ENCODE assay signal across 25 cellular contexts in the genomic region with DNA sequence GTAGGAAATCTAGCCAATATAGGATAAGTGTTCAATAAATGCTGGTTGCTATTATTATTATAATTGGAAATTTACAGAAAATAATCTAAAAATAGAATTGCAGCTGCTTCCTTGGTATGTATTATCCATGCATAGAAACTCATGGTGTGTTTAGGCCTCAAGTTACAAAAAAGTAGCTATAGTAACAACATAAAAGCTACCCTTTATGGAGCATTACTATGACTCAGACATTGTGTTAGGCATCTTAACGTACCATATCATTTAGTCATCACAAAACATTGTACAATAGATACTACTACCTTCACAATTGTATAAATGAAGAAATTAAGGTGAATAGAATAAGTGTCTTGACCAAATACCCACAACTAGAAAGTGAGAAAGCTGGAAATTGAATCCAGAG.
DNase-seq lines count a peak whose midpoint lies in the region; ATAC-seq and TF ChIP-seq lines count a peak whose summit lies in the region.
"Had no signal": no experiment of that assay in that cellular context is flagged by ENCODE, and none has a peak within 500 bp of the region (broad histone marks: within the 10 kb centered on the region; RNA-seq: fewer than 3 reads in every experiment).

No MANE protein-coding gene starts in this region.

- WGBS in mesenchymal stem cell: no CpG with 5 or more reads among the region's 1 CpG

- H3K4me1 Mint-ChIP-seq in stimulated activated naive B cell treated with anti-CD40 and anti-IgM and Interleukin-4, amounts not matched to agents 10 μg/mL and 1 μg/mL and 100 μg/mL, for 72 hours: peaks cover 1 to 5% of the 10 kb centered on the region in 2 donors
- H3K4me1 Mint-ChIP-seq: CD14-positive monocyte had no signal

- H3K4me3 ChIP-seq in epithelial cell of esophagus (ENCODE audit: low read length) (no peak overlapping the region), mesenchymal stem cell (ENCODE audit: insufficient read depth in 1 of 2, low read depth in 1 of 2, low read length in 2 of 2) (no peak overlapping the region)
- H3K4me3 ChIP-seq: cardiac muscle cell, left ventricle myocardium inferior, neural progenitor cell, prostate gland, thyroid gland had no signal

- H4K91ac ChIP-seq in mesenchymal stem cell (ENCODE audit: low read length): no peak overlapping the region

- H3K4me3 Mint-ChIP-seq in stimulated activated naive B cell treated with anti-CD40 and anti-IgM and Interleukin-4, amounts not matched to agents 10 μg/mL and 1 μg/mL and 100 μg/mL, for 72 hours: no peak overlapping the region
- H3K4me3 Mint-ChIP-seq: CD14-positive monocyte, H9, neural progenitor cell had no signal

- no peak overlapping the region for H3K4ac ChIP-seq in mesenchymal stem cell (ENCODE audit: low read depth in 1 of 2, low read length in 2 of 2)

- no peaks in the 10 kb centered on the region for H3K9me3 ChIP-seq in mesenchymal stem cell (ENCODE audit: control insufficient read depth, low read length)
- H3K9me3 ChIP-seq: left ventricle myocardium inferior, prostate gland, thyroid gland had no signal

- peaks cover 6 to 7% of the 10 kb centered on the region in 2 donors for H3K9me3 Mint-ChIP-seq in stimulated activated naive B cell treated with anti-CD40 and anti-IgM and Interleukin-4, amounts not matched to agents 10 μg/mL and 1 μg/mL and 100 μg/mL, for 72 hours
- H3K9me3 Mint-ChIP-seq: neural progenitor cell had no signal

- H3K9ac ChIP-seq in mesenchymal stem cell (ENCODE audit: low read length): no peak overlapping the region
- H3K9ac ChIP-seq: neural progenitor cell had no signal

- H3K23ac ChIP-seq in mesenchymal stem cell (ENCODE audit: low read length in 2 of 2): no peak overlapping the region

- H3K4me1 ChIP-seq in mesenchymal stem cell (ENCODE audit: control insufficient read depth, insufficient read depth, low read depth, low read length): no peaks in the 10 kb centered on the region
- H3K4me1 ChIP-seq: left ventricle myocardium inferior, neural progenitor cell, prostate gland, thyroid gland had no signal

- peaks cover 0 to 2% of the 10 kb centered on the region in 2 donors for H3K36me3 Mint-ChIP-seq in stimulated activated naive B cell treated with anti-CD40 and anti-IgM and Interleukin-4, amounts not matched to agents 10 μg/mL and 1 μg/mL and 100 μg/mL, for 72 hours
- H3K36me3 Mint-ChIP-seq: activated naive CD4-positive, alpha-beta T cell treated with anti-CD3 and anti-CD28 coated beads, Interleukin-2, amount 50 U/mL, for 72 hours; CD14-positive monocyte; neural progenitor cell had no signal

- DNase-seq in H4 (ENCODE audit: low spot score): peak; percentile 4
- DNase-seq in RWPE1 (ENCODE audit: low spot score): peak; percentile 59
- DNase-seq in epithelial cell of esophagus (ENCODE audit: low read depth): peak; percentile 75
- peak; percentile 44 for DNase-seq in mesenchymal stem cell
- no peak for DNase-seq in NCI-H187 (lab: John Stamatoyannopoulos, UW)
- no peak for DNase-seq in stimulated activated naive B cell treated with anti-CD40 and anti-IgM and Interleukin-4, amounts not matched to agents 10 μg/mL and 1 μg/mL and 100 μg/mL, for 72 hours
- DNase-seq: dermis blood vessel endothelial cell; GF-D8; glutamatergic neuron; H9; left ventricle myocardium inferior; NCI-H1436; NCI-H2171; small intestine; stimulated activated CD4-positive, alpha-beta T cell treated with anti-CD3 and anti-CD28 coated beads, Interleukin-2, amount 100 ng/mL, for 48 hours; stimulated activated naive CD8-positive, alpha-beta T cell treated with anti-CD3 and anti-CD28 coated beads, Interleukin-15, Interleukin-2, amounts not matched to agents 100 U/mL and 50 U/mL, for 24 hours; thyroid gland had no signal

- no peak overlapping the region for H2AFZ ChIP-seq in mesenchymal stem cell (ENCODE audit: low read depth, low read length)
- H2AFZ ChIP-seq: neural progenitor cell had no signal

- no peak overlapping the region for H2BK5ac ChIP-seq in mesenchymal stem cell (ENCODE audit: low read depth, low read length, poor library complexity, severe bottlenecking)

- no peaks in the 10 kb centered on the region for H3K27me3 ChIP-seq in mesenchymal stem cell (ENCODE audit: control insufficient read depth in 1 of 2, insufficient read depth in 1 of 2, low read length in 2 of 2)
- H3K27me3 ChIP-seq: cardiac muscle cell, neural progenitor cell, thyroid gland had no signal

- H3K27me3 Mint-ChIP-seq in stimulated activated naive B cell treated with anti-CD40 and anti-IgM and Interleukin-4, amounts not matched to agents 10 μg/mL and 1 μg/mL and 100 μg/mL, for 72 hours: no peaks in the 10 kb centered on the region

- no peak overlapping the region for H3K27ac Mint-ChIP-seq in stimulated activated naive B cell treated with anti-CD40 and anti-IgM and Interleukin-4, amounts not matched to agents 10 μg/mL and 1 μg/mL and 100 μg/mL, for 72 hours
- H3K27ac Mint-ChIP-seq: activated naive CD4-positive, alpha-beta T cell treated with anti-CD3 and anti-CD28 coated beads, Interleukin-2, amount 50 U/mL, for 72 hours; CD14-positive monocyte; H9; neural progenitor cell had no signal

- H3K27ac ChIP-seq in RWPE1 (no peak overlapping the region), mesenchymal stem cell (ENCODE audit: low read length, poor library complexity, severe bottlenecking) (no peak overlapping the region)
- H3K27ac ChIP-seq: cardiac muscle cell, epithelial cell of prostate, left ventricle myocardium inferior, neural progenitor cell, prostate gland, thyroid gland had no signal

- H3K79me1 ChIP-seq in mesenchymal stem cell (replicated peaks; ENCODE audit: low read length, poor library complexity, severe bottlenecking): no peaks in the 10 kb centered on the region

- no peak overlapping the region for H2BK12ac ChIP-seq in mesenchymal stem cell (ENCODE audit: low read length in 2 of 2)

- no peak overlapping the region for H3K18ac ChIP-seq in mesenchymal stem cell (ENCODE audit: low read depth in 1 of 2, low read length in 2 of 2)

- H2BK120ac ChIP-seq in mesenchymal stem cell (ENCODE audit: low read depth, low read length): no peak overlapping the region

- H3K36me3 ChIP-seq in mesenchymal stem cell (ENCODE audit: control insufficient read depth in 1 of 2, insufficient read depth in 2 of 2, low read depth in 1 of 2, low read length in 2 of 2): no peaks in the 10 kb centered on the region
- H3K36me3 ChIP-seq: cardiac muscle cell, left ventricle myocardium inferior, neural progenitor cell, prostate gland, thyroid gland had no signal

- POLR2A ChIA-PET in RWPE1 (lab: Yijun Ruan, JAX; ENCODE audit: low non-redundant PET): no interaction called here

- ATAC-seq in GM19463 (IDR thresholded peaks at IDR 0.05; ENCODE audit: unreplicated experiment): no peak
- ATAC-seq in GM19397 (IDR thresholded peaks at IDR 0.05; ENCODE audit: unreplicated experiment): no peak
- ATAC-seq in stimulated activated naive B cell treated with anti-CD40 and anti-IgM and Interleukin-4, amounts not matched to agents 10 μg/mL and 1 μg/mL and 100 μg/mL, for 72 hours (replicated peaks): no peak
- ATAC-seq: activated naive CD4-positive, alpha-beta T cell treated with anti-CD3 and anti-CD28 coated beads, Interleukin-2, amount 50 U/mL, for 72 hours; stimulated activated naive CD8-positive, alpha-beta T cell treated with anti-CD3 and anti-CD28 coated beads, Interleukin-15, Interleukin-2, amounts not matched to agents 100 U/mL and 50 U/mL, for 24 hours had no signal

- CTCF ChIA-PET in RWPE1 (lab: Yijun Ruan, JAX): no interaction called here

- no peak overlapping the region for H4K8ac ChIP-seq in mesenchymal stem cell (ENCODE audit: low read length)

- no peak overlapping the region for H3K14ac ChIP-seq in mesenchymal stem cell (ENCODE audit: low read length in 2 of 2)

- H2BK15ac ChIP-seq in mesenchymal stem cell (ENCODE audit: low read depth, poor library complexity, severe bottlenecking): no peak overlapping the region

- no peak overlapping the region for H3K4me2 ChIP-seq in mesenchymal stem cell (ENCODE audit: low read length, poor library complexity, severe bottlenecking)
- H3K4me2 ChIP-seq: neural progenitor cell had no signal

- no peak overlapping the region for H2AK5ac ChIP-seq in mesenchymal stem cell (ENCODE audit: low read length, severe bottlenecking)

- no peak for TF ChIP-seq CTCF in RWPE1 (conservative IDR thresholded peaks at IDR 0.05; ENCODE audit: low read depth)
- TF ChIP-seq CTCF in epithelial cell of esophagus (IDR thresholded peaks at IDR 0.05; ENCODE audit: insufficient read depth, low read depth, low read length, missing control alignments): no peak

Comparison
In these comparisons a context has a peak if more than half of its experiments do, and no peak if none do; other contexts are left out.
1. DNase-seq: peak in H4 (single experiment), RWPE1 (single experiment), epithelial cell of esophagus (single experiment) and mesenchymal stem cell (single experiment); none in NCI-H187 (0 of 2) and stimulated activated naive B cell treated with anti-CD40 and anti-IgM and Interleukin-4, amounts not matched to agents 10 μg/mL and 1 μg/mL and 100 μg/mL, for 72 hours (single experiment).